12 cellular contexts compared by ENCODE assay signal in genomic region chr19:18506545-18506944, GRCh38. TPM values are rescaled to one million over a fixed set of nuclear protein-coding genes. Genes with fewer than 3 reads are reported as not detected.
A peak's percentile ranks its signal among the peaks of the same experiment; 100 is the strongest.
DNase-seq lines count a peak whose midpoint lies in the region; ATAC-seq lines count a peak whose summit lies in the region.
"Had no signal": no experiment of that assay in that cellular context is flagged by ENCODE, and none has a peak within 500 bp of the region (broad histone marks: within the 10 kb centered on the region; RNA-seq: fewer than 3 reads in every experiment).

No MANE protein-coding gene starts in this region.

- CTCF ChIA-PET in activated CD4-positive, alpha-beta T cell treated with anti-CD3 and anti-CD28 coated beads for 36 hours (lab: Charles Lee): interaction anchor here (0.7 to 2.3 kb wide), 6 partner anchors 10 to 37 kb away, joined by 3 to 21 read pairs (median 4); partner anchors contain the start of gene ELL

- H3K9ac ChIP-seq in iPS-20b (ENCODE audit: low read depth, low read length): peak overlapping the region; percentile 11; the same call in 1 of the 2 replicates

- H3K9me3 Mint-ChIP-seq in activated CD4-positive, alpha-beta T cell treated with anti-CD3 and anti-CD28 coated beads for 36 hours (ENCODE audit: low read depth): no peaks in the 10 kb centered on the region
- H3K9me3 Mint-ChIP-seq in activated naive CD8-positive, alpha-beta T cell (ENCODE audit: low read depth): no peaks in the 10 kb centered on the region

- H3K27ac Mint-ChIP-seq in activated CD4-positive, alpha-beta T cell treated with anti-CD3 and anti-CD28 coated beads for 36 hours: peak overlapping the region; percentile 83
- peak overlapping the region; percentile 87 for H3K27ac Mint-ChIP-seq in activated naive CD8-positive, alpha-beta T cell

- H3K36me3 ChIP-seq in iPS-20b (ENCODE audit: insufficient read depth, low read depth, low read length): no peaks in the 10 kb centered on the region

- H3K4me3 Mint-ChIP-seq in activated CD4-positive, alpha-beta T cell treated with anti-CD3 and anti-CD28 coated beads for 36 hours: no peak overlapping the region
- peak overlapping the region; percentile 63 for H3K4me3 Mint-ChIP-seq in activated naive CD8-positive, alpha-beta T cell

- peak; percentile 21 for ATAC-seq in activated CD4-positive, alpha-beta T cell treated with anti-CD3 and anti-CD28 coated beads for 36 hours
- ATAC-seq: A549, sciatic nerve had no signal

- H3K4me1 Mint-ChIP-seq in activated CD4-positive, alpha-beta T cell treated with anti-CD3 and anti-CD28 coated beads for 36 hours: peaks cover 73% of the 10 kb centered on the region
- peaks cover 65% of the 10 kb centered on the region for H3K4me1 Mint-ChIP-seq in activated naive CD8-positive, alpha-beta T cell (ENCODE audit: low read depth)

- no peaks in the 10 kb centered on the region for H3K4me1 ChIP-seq in iPS-20b (ENCODE audit: insufficient read depth, low read length)
- H3K4me1 ChIP-seq: SJSA1 had no signal

- H3K9me3 ChIP-seq in iPS-20b (ENCODE audit: insufficient read depth, low read depth, low read length): no peaks in the 10 kb centered on the region
- H3K9me3 ChIP-seq: A549, SJSA1 had no signal

- H3K4me3 ChIP-seq in iPS-20b (ENCODE audit: low read length): no peak overlapping the region
- H3K4me3 ChIP-seq: A549, SJSA1 had no signal

- peaks cover 2% of the 10 kb centered on the region for H3K36me3 Mint-ChIP-seq in activated CD4-positive, alpha-beta T cell treated with anti-CD3 and anti-CD28 coated beads for 36 hours (ENCODE audit: low read depth)
- H3K36me3 Mint-ChIP-seq in activated naive CD8-positive, alpha-beta T cell: no peaks in the 10 kb centered on the region

- H3K27me3 ChIP-seq in iPS-20b (ENCODE audit: insufficient read depth, low read length): no peaks in the 10 kb centered on the region
- H3K27me3 ChIP-seq: SJSA1 had no signal

- intact Hi-C loops in activated CD4-positive, alpha-beta T cell treated with anti-CD3 and anti-CD28 coated beads for 36 hours (cut with DNase I, micrococcal nuclease): loop anchor here in 1 of 2 experiments (5.0 kb wide), 1 partner anchor 34 kb away; no protein-coding TSS in a partner anchor

- DNase-seq in activated CD4-positive, alpha-beta T cell treated with anti-CD3 and anti-CD28 coated beads for 36 hours: no peak
- no peak for DNase-seq in activated CD4-positive, alpha-beta T cell treated with anti-CD3 and anti-CD28 coated beads, Interleukin-2, amount 50 U/mL, for 48 hours
- DNase-seq in DMS79 treated with DMSO at 0.1 percent for 48 hours (lab: John Stamatoyannopoulos, UW): no peak
- DNase-seq in SW480 (ENCODE audit: low spot score): no peak
- no peak for DNase-seq in CD1c-positive myeloid dendritic cell (ENCODE audit: extremely low spot score)
- DNase-seq: NCI-H226 had no signal

- no peak overlapping the region for H3K27ac ChIP-seq in iPS-20b (ENCODE audit: low read length)
- peak overlapping the region; percentile 23 for H3K27ac ChIP-seq in temporal lobe (ENCODE audit: low read depth, low read length)
- H3K27ac ChIP-seq: SJSA1 had no signal

- POLR2A ChIA-PET in activated CD4-positive, alpha-beta T cell treated with anti-CD3 and anti-CD28 coated beads for 36 hours (lab: Charles Lee): no interaction called here

- no peaks in the 10 kb centered on the region for H3K27me3 Mint-ChIP-seq in activated CD4-positive, alpha-beta T cell treated with anti-CD3 and anti-CD28 coated beads for 36 hours
- no peaks in the 10 kb centered on the region for H3K27me3 Mint-ChIP-seq in activated naive CD8-positive, alpha-beta T cell

RNA-seq across cellular contexts. Expression of gene ELL, which starts 15.3 kb away (rescaled TPM):
- 10 to 100 TPM; 20.2 to 21.4 TPM for total RNA-seq in activated CD4-positive, alpha-beta T cell treated with anti-CD3 and anti-CD28 coated beads for 36 hours
- 5.2 TPM for total RNA-seq in temporal lobe

RNA-seq across cellular contexts. Expression of gene FKBP8, which starts 36.8 kb away (rescaled TPM):
- 100 to 1,000 TPM; 208 to 211 TPM for total RNA-seq in activated CD4-positive, alpha-beta T cell treated with anti-CD3 and anti-CD28 coated beads for 36 hours
- 114 TPM for total RNA-seq in temporal lobe

RNA-seq across cellular contexts. Expression of gene KXD1, which starts 51.1 kb away (rescaled TPM):
- total RNA-seq in activated CD4-positive, alpha-beta T cell treated with anti-CD3 and anti-CD28 coated beads for 36 hours: 100 to 1,000 TPM; 121 to 170 TPM
- total RNA-seq in temporal lobe: 20.9 TPM
